Comparison of ENCODE assay signal across 1 cellular context in the genomic region with DNA sequence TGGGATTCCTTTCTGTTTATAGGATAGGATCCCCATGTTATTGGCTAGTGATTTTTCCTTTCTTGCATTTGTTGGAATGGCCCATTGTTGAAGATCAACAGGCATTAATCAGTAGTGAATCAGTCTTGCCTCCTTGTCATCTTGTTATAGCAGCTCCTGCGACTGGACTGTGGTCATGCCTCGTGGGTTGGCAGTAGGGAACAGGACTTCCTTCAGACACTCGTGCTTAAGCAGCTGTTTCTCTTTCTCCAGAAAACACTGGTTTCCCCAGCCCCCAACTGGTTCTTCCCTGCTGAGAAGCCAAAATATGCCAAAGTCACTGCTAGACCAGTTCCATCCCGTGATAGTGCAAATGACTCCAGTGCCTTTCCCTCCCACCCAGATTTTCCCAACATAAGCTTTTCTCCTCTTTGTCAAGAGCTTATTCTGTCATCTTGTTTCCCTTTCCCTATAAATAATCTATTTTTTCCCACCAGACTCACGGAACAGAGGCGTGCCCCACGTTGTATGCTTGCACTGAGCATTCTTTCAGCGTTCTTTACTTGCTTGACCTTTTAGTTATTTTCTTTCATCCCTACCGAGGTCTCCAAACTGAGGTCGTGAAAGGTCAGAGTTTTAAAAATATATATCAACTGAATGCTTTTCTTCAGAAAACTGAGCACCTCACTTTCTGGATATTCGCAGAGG.
A peak's percentile ranks its signal among the peaks of the same experiment; 100 is the strongest.
TF ChIP-seq lines count a peak whose summit lies in the region.

No MANE protein-coding gene starts in this region.

TF ChIP-seq in HepG2, 621 proteins besides CTCF, POLR2A, EP300 and RAD21 (continued from another document and continues in another):
- TF ChIP-seq, protein P1, sequence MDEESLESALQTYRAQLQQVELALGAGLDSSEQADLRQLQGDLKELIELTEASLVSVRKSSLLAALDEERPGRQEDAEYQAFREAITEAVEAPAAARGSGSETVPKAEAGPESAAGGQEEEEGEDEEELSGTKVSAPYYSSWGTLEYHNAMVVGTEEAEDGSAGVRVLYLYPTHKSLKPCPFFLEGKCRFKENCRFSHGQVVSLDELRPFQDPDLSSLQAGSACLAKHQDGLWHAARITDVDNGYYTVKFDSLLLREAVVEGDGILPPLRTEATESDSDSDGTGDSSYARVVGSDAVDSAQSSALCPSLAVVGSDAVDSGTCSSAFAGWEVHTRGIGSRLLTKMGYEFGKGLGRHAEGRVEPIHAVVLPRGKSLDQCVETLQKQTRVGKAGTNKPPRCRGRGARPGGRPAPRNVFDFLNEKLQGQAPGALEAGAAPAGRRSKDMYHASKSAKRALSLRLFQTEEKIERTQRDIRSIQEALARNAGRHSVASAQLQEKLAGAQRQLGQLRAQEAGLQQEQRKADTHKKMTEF (CRISPR knock-in tag; IDR thresholded peaks at IDR 0.05) = peak; percentile 22; the same call in 1 of the 2 replicates
- peak; percentile 76; the same call in 1 of the 2 replicates for TF ChIP-seq NCOR1 (IDR thresholded peaks at IDR 0.05; ENCODE audit: borderline replicate concordance, low read length)
- peak; percentile 42; the same call in 1 of the 2 replicates for TF ChIP-seq SOX5 (CRISPR knock-in tag; IDR thresholded peaks at IDR 0.05; ENCODE audit: borderline replicate concordance)
- TF ChIP-seq SALL2 (CRISPR knock-in tag; IDR thresholded peaks at IDR 0.05) = no peak
- 0 out of 2 replicates have a peak, but pooled peaks have one; percentile 11 for TF ChIP-seq ZNF747 (CRISPR knock-in tag; IDR thresholded peaks at IDR 0.05; ENCODE audit: borderline replicate concordance)
- peak; percentile 58; the same call in 1 of the 2 replicates for TF ChIP-seq HMG20A (CRISPR knock-in tag; IDR thresholded peaks at IDR 0.05; ENCODE audit: borderline replicate concordance)
- 0 out of 2 replicates have a peak, but pooled peaks have one; percentile 44 for TF ChIP-seq SP5 (CRISPR knock-in tag; IDR thresholded peaks at IDR 0.05; ENCODE audit: borderline replicate concordance, low read depth)
- no peak for TF ChIP-seq MEIS1 (CRISPR knock-in tag; IDR thresholded peaks at IDR 0.05; ENCODE audit: borderline replicate concordance)
- no peak for TF ChIP-seq ZMYM4 (CRISPR knock-in tag; IDR thresholded peaks at IDR 0.05)
- TF ChIP-seq, protein P2, sequence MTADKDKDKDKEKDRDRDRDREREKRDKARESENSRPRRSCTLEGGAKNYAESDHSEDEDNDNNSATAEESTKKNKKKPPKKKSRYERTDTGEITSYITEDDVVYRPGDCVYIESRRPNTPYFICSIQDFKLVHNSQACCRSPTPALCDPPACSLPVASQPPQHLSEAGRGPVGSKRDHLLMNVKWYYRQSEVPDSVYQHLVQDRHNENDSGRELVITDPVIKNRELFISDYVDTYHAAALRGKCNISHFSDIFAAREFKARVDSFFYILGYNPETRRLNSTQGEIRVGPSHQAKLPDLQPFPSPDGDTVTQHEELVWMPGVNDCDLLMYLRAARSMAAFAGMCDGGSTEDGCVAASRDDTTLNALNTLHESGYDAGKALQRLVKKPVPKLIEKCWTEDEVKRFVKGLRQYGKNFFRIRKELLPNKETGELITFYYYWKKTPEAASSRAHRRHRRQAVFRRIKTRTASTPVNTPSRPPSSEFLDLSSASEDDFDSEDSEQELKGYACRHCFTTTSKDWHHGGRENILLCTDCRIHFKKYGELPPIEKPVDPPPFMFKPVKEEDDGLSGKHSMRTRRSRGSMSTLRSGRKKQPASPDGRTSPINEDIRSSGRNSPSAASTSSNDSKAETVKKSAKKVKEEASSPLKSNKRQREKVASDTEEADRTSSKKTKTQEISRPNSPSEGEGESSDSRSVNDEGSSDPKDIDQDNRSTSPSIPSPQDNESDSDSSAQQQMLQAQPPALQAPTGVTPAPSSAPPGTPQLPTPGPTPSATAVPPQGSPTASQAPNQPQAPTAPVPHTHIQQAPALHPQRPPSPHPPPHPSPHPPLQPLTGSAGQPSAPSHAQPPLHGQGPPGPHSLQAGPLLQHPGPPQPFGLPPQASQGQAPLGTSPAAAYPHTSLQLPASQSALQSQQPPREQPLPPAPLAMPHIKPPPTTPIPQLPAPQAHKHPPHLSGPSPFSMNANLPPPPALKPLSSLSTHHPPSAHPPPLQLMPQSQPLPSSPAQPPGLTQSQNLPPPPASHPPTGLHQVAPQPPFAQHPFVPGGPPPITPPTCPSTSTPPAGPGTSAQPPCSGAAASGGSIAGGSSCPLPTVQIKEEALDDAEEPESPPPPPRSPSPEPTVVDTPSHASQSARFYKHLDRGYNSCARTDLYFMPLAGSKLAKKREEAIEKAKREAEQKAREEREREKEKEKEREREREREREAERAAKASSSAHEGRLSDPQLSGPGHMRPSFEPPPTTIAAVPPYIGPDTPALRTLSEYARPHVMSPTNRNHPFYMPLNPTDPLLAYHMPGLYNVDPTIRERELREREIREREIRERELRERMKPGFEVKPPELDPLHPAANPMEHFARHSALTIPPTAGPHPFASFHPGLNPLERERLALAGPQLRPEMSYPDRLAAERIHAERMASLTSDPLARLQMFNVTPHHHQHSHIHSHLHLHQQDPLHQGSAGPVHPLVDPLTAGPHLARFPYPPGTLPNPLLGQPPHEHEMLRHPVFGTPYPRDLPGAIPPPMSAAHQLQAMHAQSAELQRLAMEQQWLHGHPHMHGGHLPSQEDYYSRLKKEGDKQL (CRISPR knock-in tag; IDR thresholded peaks at IDR 0.05; ENCODE audit: low read depth) = 0 out of 2 replicates have a peak, but pooled peaks have one; percentile 20
- TF ChIP-seq CREM (IDR thresholded peaks at IDR 0.05) = peak; percentile 27; the same call in 1 of the 2 replicates
- no peak for TF ChIP-seq CREM (CRISPR knock-in tag; IDR thresholded peaks at IDR 0.05)
- TF ChIP-seq ZNF816 (CRISPR knock-in tag; IDR thresholded peaks at IDR 0.05; ENCODE audit: borderline replicate concordance) = no peak
- TF ChIP-seq, protein P3, sequence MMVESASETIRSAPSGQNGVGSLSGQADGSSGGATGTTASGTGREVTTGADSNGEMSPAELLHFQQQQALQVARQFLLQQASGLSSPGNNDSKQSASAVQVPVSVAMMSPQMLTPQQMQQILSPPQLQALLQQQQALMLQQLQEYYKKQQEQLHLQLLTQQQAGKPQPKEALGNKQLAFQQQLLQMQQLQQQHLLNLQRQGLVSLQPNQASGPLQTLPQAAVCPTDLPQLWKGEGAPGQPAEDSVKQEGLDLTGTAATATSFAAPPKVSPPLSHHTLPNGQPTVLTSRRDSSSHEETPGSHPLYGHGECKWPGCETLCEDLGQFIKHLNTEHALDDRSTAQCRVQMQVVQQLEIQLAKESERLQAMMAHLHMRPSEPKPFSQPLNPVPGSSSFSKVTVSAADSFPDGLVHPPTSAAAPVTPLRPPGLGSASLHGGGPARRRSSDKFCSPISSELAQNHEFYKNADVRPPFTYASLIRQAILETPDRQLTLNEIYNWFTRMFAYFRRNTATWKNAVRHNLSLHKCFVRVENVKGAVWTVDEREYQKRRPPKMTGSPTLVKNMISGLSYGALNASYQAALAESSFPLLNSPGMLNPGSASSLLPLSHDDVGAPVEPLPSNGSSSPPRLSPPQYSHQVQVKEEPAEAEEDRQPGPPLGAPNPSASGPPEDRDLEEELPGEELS (CRISPR knock-in tag; IDR thresholded peaks at IDR 0.05) = peak; percentile 63; the same call in 1 of the 2 replicates
- no peak for TF ChIP-seq SOX13 (IDR thresholded peaks at IDR 0.05)
- TF ChIP-seq SOX13 (CRISPR knock-in tag; conservative IDR thresholded peaks at IDR 0.05 in 1 of 2, IDR thresholded peaks at IDR 0.05 in 1 of 2) = peak in 1 of 2 experiments; percentile 64; a peak in 2 of 4 replicates
- TF ChIP-seq, protein P4, sequence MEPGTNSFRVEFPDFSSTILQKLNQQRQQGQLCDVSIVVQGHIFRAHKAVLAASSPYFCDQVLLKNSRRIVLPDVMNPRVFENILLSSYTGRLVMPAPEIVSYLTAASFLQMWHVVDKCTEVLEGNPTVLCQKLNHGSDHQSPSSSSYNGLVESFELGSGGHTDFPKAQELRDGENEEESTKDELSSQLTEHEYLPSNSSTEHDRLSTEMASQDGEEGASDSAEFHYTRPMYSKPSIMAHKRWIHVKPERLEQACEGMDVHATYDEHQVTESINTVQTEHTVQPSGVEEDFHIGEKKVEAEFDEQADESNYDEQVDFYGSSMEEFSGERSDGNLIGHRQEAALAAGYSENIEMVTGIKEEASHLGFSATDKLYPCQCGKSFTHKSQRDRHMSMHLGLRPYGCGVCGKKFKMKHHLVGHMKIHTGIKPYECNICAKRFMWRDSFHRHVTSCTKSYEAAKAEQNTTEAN (CRISPR knock-in tag; conservative IDR thresholded peaks at IDR 0.05) = 0 out of 2 replicates have a peak, but pooled peaks have one; percentile 28
- TF ChIP-seq, protein P5, sequence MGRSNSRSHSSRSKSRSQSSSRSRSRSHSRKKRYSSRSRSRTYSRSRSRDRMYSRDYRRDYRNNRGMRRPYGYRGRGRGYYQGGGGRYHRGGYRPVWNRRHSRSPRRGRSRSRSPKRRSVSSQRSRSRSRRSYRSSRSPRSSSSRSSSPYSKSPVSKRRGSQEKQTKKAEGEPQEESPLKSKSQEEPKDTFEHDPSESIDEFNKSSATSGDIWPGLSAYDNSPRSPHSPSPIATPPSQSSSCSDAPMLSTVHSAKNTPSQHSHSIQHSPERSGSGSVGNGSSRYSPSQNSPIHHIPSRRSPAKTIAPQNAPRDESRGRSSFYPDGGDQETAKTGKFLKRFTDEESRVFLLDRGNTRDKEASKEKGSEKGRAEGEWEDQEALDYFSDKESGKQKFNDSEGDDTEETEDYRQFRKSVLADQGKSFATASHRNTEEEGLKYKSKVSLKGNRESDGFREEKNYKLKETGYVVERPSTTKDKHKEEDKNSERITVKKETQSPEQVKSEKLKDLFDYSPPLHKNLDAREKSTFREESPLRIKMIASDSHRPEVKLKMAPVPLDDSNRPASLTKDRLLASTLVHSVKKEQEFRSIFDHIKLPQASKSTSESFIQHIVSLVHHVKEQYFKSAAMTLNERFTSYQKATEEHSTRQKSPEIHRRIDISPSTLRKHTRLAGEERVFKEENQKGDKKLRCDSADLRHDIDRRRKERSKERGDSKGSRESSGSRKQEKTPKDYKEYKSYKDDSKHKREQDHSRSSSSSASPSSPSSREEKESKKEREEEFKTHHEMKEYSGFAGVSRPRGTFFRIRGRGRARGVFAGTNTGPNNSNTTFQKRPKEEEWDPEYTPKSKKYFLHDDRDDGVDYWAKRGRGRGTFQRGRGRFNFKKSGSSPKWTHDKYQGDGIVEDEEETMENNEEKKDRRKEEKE (IDR thresholded peaks at IDR 0.05) = no peak
- TF ChIP-seq, protein P6, sequence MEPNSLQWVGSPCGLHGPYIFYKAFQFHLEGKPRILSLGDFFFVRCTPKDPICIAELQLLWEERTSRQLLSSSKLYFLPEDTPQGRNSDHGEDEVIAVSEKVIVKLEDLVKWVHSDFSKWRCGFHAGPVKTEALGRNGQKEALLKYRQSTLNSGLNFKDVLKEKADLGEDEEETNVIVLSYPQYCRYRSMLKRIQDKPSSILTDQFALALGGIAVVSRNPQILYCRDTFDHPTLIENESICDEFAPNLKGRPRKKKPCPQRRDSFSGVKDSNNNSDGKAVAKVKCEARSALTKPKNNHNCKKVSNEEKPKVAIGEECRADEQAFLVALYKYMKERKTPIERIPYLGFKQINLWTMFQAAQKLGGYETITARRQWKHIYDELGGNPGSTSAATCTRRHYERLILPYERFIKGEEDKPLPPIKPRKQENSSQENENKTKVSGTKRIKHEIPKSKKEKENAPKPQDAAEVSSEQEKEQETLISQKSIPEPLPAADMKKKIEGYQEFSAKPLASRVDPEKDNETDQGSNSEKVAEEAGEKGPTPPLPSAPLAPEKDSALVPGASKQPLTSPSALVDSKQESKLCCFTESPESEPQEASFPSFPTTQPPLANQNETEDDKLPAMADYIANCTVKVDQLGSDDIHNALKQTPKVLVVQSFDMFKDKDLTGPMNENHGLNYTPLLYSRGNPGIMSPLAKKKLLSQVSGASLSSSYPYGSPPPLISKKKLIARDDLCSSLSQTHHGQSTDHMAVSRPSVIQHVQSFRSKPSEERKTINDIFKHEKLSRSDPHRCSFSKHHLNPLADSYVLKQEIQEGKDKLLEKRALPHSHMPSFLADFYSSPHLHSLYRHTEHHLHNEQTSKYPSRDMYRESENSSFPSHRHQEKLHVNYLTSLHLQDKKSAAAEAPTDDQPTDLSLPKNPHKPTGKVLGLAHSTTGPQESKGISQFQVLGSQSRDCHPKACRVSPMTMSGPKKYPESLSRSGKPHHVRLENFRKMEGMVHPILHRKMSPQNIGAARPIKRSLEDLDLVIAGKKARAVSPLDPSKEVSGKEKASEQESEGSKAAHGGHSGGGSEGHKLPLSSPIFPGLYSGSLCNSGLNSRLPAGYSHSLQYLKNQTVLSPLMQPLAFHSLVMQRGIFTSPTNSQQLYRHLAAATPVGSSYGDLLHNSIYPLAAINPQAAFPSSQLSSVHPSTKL (CRISPR knock-in tag; IDR thresholded peaks at IDR 0.05) = peak; percentile 79
- no peak for TF ChIP-seq MAZ (IDR thresholded peaks at IDR 0.05; ENCODE audit: borderline replicate concordance, low read depth, low read length)
- TF ChIP-seq MAZ (CRISPR knock-in tag; IDR thresholded peaks at IDR 0.05; ENCODE audit: low read depth) = no peak
- peak; percentile 92 for TF ChIP-seq NR2F6 (IDR thresholded peaks at IDR 0.05)
- TF ChIP-seq NR2F6 (CRISPR knock-in tag; IDR thresholded peaks at IDR 0.05) = peak; percentile 84
- 0 out of 2 replicates have a peak, but pooled peaks have one; percentile 40 for TF ChIP-seq ISL2 (CRISPR knock-in tag; IDR thresholded peaks at IDR 0.05)
